Comparison of ENCODE assay signal across 19 cellular contexts in the genomic region with DNA sequence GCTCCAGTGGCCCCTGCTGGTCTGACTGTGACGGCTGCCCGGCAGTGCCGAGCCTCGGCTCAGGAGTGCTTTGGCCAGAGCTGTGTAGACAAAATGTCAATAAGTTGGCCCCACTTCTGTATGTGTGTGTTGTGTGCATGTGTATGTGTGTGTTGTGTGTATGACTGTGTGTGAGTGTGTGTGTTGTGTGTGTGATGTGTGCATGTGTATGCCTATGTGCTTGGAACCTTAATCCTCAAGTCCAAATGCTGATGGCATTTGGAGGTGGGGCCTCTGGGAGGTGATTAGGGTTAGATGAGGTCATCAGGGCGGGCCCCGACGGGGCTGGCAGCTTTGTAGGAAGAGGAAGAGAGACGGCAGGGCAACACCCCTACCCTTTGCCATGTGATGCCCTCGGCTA.
"Had no signal": no experiment of that assay in that cellular context is flagged by ENCODE, and none has a peak within 500 bp of the region (broad histone marks: within the 10 kb centered on the region; RNA-seq: fewer than 3 reads in every experiment).

No MANE protein-coding gene starts in this region.

- DNase-seq: dorsolateral prefrontal cortex; effector CD4-positive, alpha-beta T cell; foreskin fibroblast; heart left ventricle; left cardiac atrium; left lung; mammary epithelial cell; mesendoderm; midbrain; naive thymus-derived CD4-positive, alpha-beta T cell; nucleus accumbens; sigmoid colon; stimulated activated CD4-positive, alpha-beta T cell treated with anti-CD3 and anti-CD28 coated beads, Interleukin-2, amount 100 ng/mL, for 24 hours; stimulated activated CD4-positive, alpha-beta T cell treated with anti-CD3 and anti-CD28 coated beads, Interleukin-4, amount 100 ng/mL, for 24 hours; stimulated activated naive CD4-positive, alpha-beta T cell treated with Interleukin-2 at 50 U/mL for 16 hours; stomach; thyroid gland; trophoblast cell had no signal

- FAIRE-seq: islet of Langerhans had no signal
